In genomic region chr11:75204685-75205667, GRCh38 we compare ENCODE assay signal across 8 cellular contexts. TPM values are rescaled to one million over a fixed set of nuclear protein-coding genes. Genes with fewer than 3 reads are reported as not detected.
DNase-seq lines count a peak whose midpoint lies in the region; TF ChIP-seq lines count a peak whose summit lies in the region.

No MANE protein-coding gene starts in this region.

- no peak overlapping the region for H3K4me3 Mint-ChIP-seq in activated T-helper 1 cell treated with anti-CD3 and anti-CD28 coated beads, Interleukin-12 subunit alpha, Interleukin-12 subunit beta, Interleukin-2, Interleukin-4 antibody, amounts not matched to agents 30 ng/mL and 10 ng/mL and 1 ng/mL, durations not matched to agents 14 hours and 24 hours and 36 hours

- no peaks in the 10 kb centered on the region for H3K36me3 ChIP-seq in neutrophil

- H3K9me3 ChIP-seq in neutrophil: no peaks in the 10 kb centered on the region

- peak; percentile 84 for DNase-seq in activated gamma-delta T cell treated with Interleukin-2 at 50 U/mL for 16 hours
- no peak for DNase-seq in activated gamma-delta T cell (lab: John Stamatoyannopoulos, UW)
- DNase-seq in KBM-7: peak; percentile 82
- DNase-seq in RKO (ENCODE audit: low spot score): peak; percentile 87
- peak; percentile 76 for DNase-seq in activated T-helper 1 cell treated with anti-CD3 and anti-CD28 coated beads, Interleukin-12 subunit alpha, Interleukin-12 subunit beta, Interleukin-2, Interleukin-4 antibody, amounts not matched to agents 30 ng/mL and 10 ng/mL and 1 ng/mL, durations not matched to agents 14 hours and 24 hours and 36 hours (ENCODE audit: low spot score)
- DNase-seq in fibroblast of the conjunctiva (ENCODE audit: low read depth): peak; percentile 52
- DNase-seq in substantia nigra (lab: John Stamatoyannopoulos, UW): peak in 40 of 49 donors; percentile 12 to 85 (median 58)

- no peak overlapping the region for H3K4me3 ChIP-seq in neutrophil (ENCODE audit: low read depth in 1 of 2, low read length in 1 of 2)

- H3K27ac ChIP-seq in neutrophil: no peak overlapping the region
- peak overlapping the region; percentile 7 for H3K27ac ChIP-seq in substantia nigra (ENCODE audit: low read depth, low read length, poor library complexity, severe bottlenecking)

- H3K27me3 Mint-ChIP-seq in activated T-helper 1 cell treated with anti-CD3 and anti-CD28 coated beads, Interleukin-12 subunit alpha, Interleukin-12 subunit beta, Interleukin-2, Interleukin-4 antibody, amounts not matched to agents 30 ng/mL and 10 ng/mL and 1 ng/mL, durations not matched to agents 14 hours and 24 hours and 36 hours (ENCODE audit: insufficient read depth): peaks cover 5% of the 10 kb centered on the region

- no peaks in the 10 kb centered on the region for H3K36me3 Mint-ChIP-seq in activated T-helper 1 cell treated with anti-CD3 and anti-CD28 coated beads, Interleukin-12 subunit alpha, Interleukin-12 subunit beta, Interleukin-2, Interleukin-4 antibody, amounts not matched to agents 30 ng/mL and 10 ng/mL and 1 ng/mL, durations not matched to agents 14 hours and 24 hours and 36 hours (ENCODE audit: low read depth)

- H3K27me3 ChIP-seq in neutrophil: peaks cover 31% of the 10 kb centered on the region

- H3K27ac Mint-ChIP-seq in activated T-helper 1 cell treated with anti-CD3 and anti-CD28 coated beads, Interleukin-12 subunit alpha, Interleukin-12 subunit beta, Interleukin-2, Interleukin-4 antibody, amounts not matched to agents 30 ng/mL and 10 ng/mL and 1 ng/mL, durations not matched to agents 14 hours and 24 hours and 36 hours: no peak overlapping the region

- intact Hi-C loops in activated T-helper 1 cell treated with anti-CD3 and anti-CD28 coated beads, Interleukin-12 subunit alpha, Interleukin-12 subunit beta, Interleukin-2, Interleukin-4 antibody, amounts not matched to agents 30 ng/mL and 10 ng/mL and 1 ng/mL, durations not matched to agents 14 hours and 24 hours and 36 hours (cut with micrococcal nuclease): loop anchor here (1.0 to 2.0 kb wide), 4 partner anchors 44 to 276 kb away; no protein-coding TSS in a partner anchor

- in situ Hi-C loops in KBM-7 (cut with MboI; ENCODE audit: low pct_unique_long_range_greater_than_20kb, low sequenced_read_pairs): no loop called here

- no peaks in the 10 kb centered on the region for H3K4me1 Mint-ChIP-seq in activated T-helper 1 cell treated with anti-CD3 and anti-CD28 coated beads, Interleukin-12 subunit alpha, Interleukin-12 subunit beta, Interleukin-2, Interleukin-4 antibody, amounts not matched to agents 30 ng/mL and 10 ng/mL and 1 ng/mL, durations not matched to agents 14 hours and 24 hours and 36 hours (ENCODE audit: low read depth)

- no peaks in the 10 kb centered on the region for H3K4me1 ChIP-seq in neutrophil (ENCODE audit: control insufficient read depth in 1 of 2, insufficient read depth in 1 of 2, low read depth in 1 of 2, low read length in 1 of 2)

- TF ChIP-seq CTCF in neutrophil (IDR thresholded peaks at IDR 0.05): peak; percentile 67

- no peaks in the 10 kb centered on the region for H3K9me3 Mint-ChIP-seq in activated T-helper 1 cell treated with anti-CD3 and anti-CD28 coated beads, Interleukin-12 subunit alpha, Interleukin-12 subunit beta, Interleukin-2, Interleukin-4 antibody, amounts not matched to agents 30 ng/mL and 10 ng/mL and 1 ng/mL, durations not matched to agents 14 hours and 24 hours and 36 hours

RNA-seq across cellular contexts. Expression of gene TPBGL, which starts 35.6 kb away (rescaled TPM):
- 0.34 and 0.47 TPM in 2 replicates for total RNA-seq in activated T-helper 1 cell treated with anti-CD3 and anti-CD28 coated beads, Interleukin-12 subunit alpha, Interleukin-12 subunit beta, Interleukin-2, Interleukin-4 antibody, amounts not matched to agents 30 ng/mL and 10 ng/mL and 1 ng/mL, durations not matched to agents 14 hours and 24 hours and 36 hours

RNA-seq across cellular contexts. Expression of gene SLCO2B1, which starts 54.1 kb away (rescaled TPM):
- not detected in 2 replicates for total RNA-seq in activated T-helper 1 cell treated with anti-CD3 and anti-CD28 coated beads, Interleukin-12 subunit alpha, Interleukin-12 subunit beta, Interleukin-2, Interleukin-4 antibody, amounts not matched to agents 30 ng/mL and 10 ng/mL and 1 ng/mL, durations not matched to agents 14 hours and 24 hours and 36 hours
